Comparison of ENCODE assay signal across 20 cellular contexts in genomic region chr16:2143874-2144485, GRCh38. TPM values are rescaled to one million over a fixed set of nuclear protein-coding genes. Genes with fewer than 3 reads are reported as not detected.
"Had no signal": no experiment of that assay in that cellular context is flagged by ENCODE, and none has a peak within 500 bp of the region (broad histone marks: within the 10 kb centered on the region; RNA-seq: fewer than 3 reads in every experiment).

No MANE protein-coding gene starts in this region.

- H3K27me3 Mint-ChIP-seq: activated CD4-positive, alpha-beta T cell treated with anti-CD3 and anti-CD28 coated beads, Interleukin-2, amount 10 ng/mL, durations not matched to agents 7 days and 5 days; activated naive CD8-positive, alpha-beta T cell treated with anti-CD3 and anti-CD28 coated beads, Interleukin-2, amount 50 U/mL, for 24 hours; naive thymus-derived CD8-positive, alpha-beta T cell had no signal

- H3K4me3 ChIP-seq: gastroesophageal sphincter, heart right ventricle, pancreas, thyroid gland had no signal

- H3K9me3 ChIP-seq: gastroesophageal sphincter, heart right ventricle, pancreas, thyroid gland had no signal

- H3K27ac ChIP-seq: brain microvascular endothelial cell, gastroesophageal sphincter, heart right ventricle, pancreas, thyroid gland had no signal

- ATAC-seq: gastroesophageal sphincter; heart right ventricle; left cardiac atrium; naive thymus-derived CD8-positive, alpha-beta T cell; sciatic nerve had no signal

- H3K27ac Mint-ChIP-seq: activated CD4-positive, alpha-beta T cell treated with anti-CD3 and anti-CD28 coated beads, Interleukin-2, amount 10 ng/mL, durations not matched to agents 7 days and 5 days; activated naive CD4-positive, alpha-beta T cell treated with anti-CD3 and anti-CD28 coated beads, Interleukin-2, amount 10 ng/mL, durations not matched to agents 7 days and 5 days; activated naive CD8-positive, alpha-beta T cell treated with anti-CD3 and anti-CD28 coated beads, Interleukin-2, amount 50 U/mL, for 24 hours; naive thymus-derived CD8-positive, alpha-beta T cell had no signal

- H3K9me3 Mint-ChIP-seq: activated CD4-positive, alpha-beta T cell treated with anti-CD3 and anti-CD28 coated beads, Interleukin-2, amount 10 ng/mL, durations not matched to agents 7 days and 5 days; activated naive CD4-positive, alpha-beta T cell treated with anti-CD3 and anti-CD28 coated beads, Interleukin-2, amount 10 ng/mL, durations not matched to agents 7 days and 5 days; activated naive CD8-positive, alpha-beta T cell treated with anti-CD3 and anti-CD28 coated beads, Interleukin-2, amount 50 U/mL, for 24 hours; naive thymus-derived CD8-positive, alpha-beta T cell had no signal

- H3K4me3 Mint-ChIP-seq: activated CD4-positive, alpha-beta T cell treated with anti-CD3 and anti-CD28 coated beads, Interleukin-2, amount 10 ng/mL, durations not matched to agents 7 days and 5 days; activated naive CD4-positive, alpha-beta T cell treated with anti-CD3 and anti-CD28 coated beads, Interleukin-2, amount 10 ng/mL, durations not matched to agents 7 days and 5 days; activated naive CD8-positive, alpha-beta T cell treated with anti-CD3 and anti-CD28 coated beads, Interleukin-2, amount 50 U/mL, for 24 hours; naive thymus-derived CD8-positive, alpha-beta T cell had no signal

- H3K36me3 ChIP-seq: brain microvascular endothelial cell, gastroesophageal sphincter, heart right ventricle, pancreas, thyroid gland had no signal

- DNase-seq: activated CD4-positive, alpha-beta T cell treated with anti-CD3 and anti-CD28 coated beads, Interleukin-2, amount 10 ng/mL, durations not matched to agents 7 days and 5 days; activated CD8-positive, alpha-beta memory T cell treated with anti-CD3 and anti-CD28 coated beads for 24 hours; activated CD8-positive, alpha-beta memory T cell treated with anti-CD3 and anti-CD28 coated beads, Interleukin-2, amount 50 U/mL, for 48 hours; activated effector memory CD4-positive, alpha-beta T cell treated with Interleukin-2 at 50 U/mL for 16 hours; activated naive CD4-positive, alpha-beta T cell treated with anti-CD3 and anti-CD28 coated beads, Interleukin-2, amount 10 ng/mL, durations not matched to agents 7 days and 5 days; activated naive CD8-positive, alpha-beta T cell treated with anti-CD3 and anti-CD28 coated beads, Interleukin-2, amount 50 U/mL, for 24 hours; aorta; brain microvascular endothelial cell; cortex of kidney; effector CD4-positive, alpha-beta T cell; heart right ventricle; mesendoderm; naive thymus-derived CD8-positive, alpha-beta T cell; stimulated activated naive CD4-positive, alpha-beta T cell; T1000; thyroid gland had no signal

- H3K27me3 ChIP-seq: brain microvascular endothelial cell, gastroesophageal sphincter, pancreas, thyroid gland had no signal

- H3K36me3 Mint-ChIP-seq: activated naive CD4-positive, alpha-beta T cell treated with anti-CD3 and anti-CD28 coated beads, Interleukin-2, amount 10 ng/mL, durations not matched to agents 7 days and 5 days; naive thymus-derived CD8-positive, alpha-beta T cell had no signal

RNA-seq across cellular contexts. Expression of gene RAB26, which starts 4.4 kb away (rescaled TPM):
- total RNA-seq: naive thymus-derived CD8-positive, alpha-beta T cell had no signal

RNA-seq across cellular contexts. Expression of gene CASKIN1, which starts 52.4 kb away (rescaled TPM):
- polyA plus RNA-seq: naive thymus-derived CD8-positive, alpha-beta T cell had no signal
